22 cellular contexts compared by ENCODE assay signal in the genomic region with DNA sequence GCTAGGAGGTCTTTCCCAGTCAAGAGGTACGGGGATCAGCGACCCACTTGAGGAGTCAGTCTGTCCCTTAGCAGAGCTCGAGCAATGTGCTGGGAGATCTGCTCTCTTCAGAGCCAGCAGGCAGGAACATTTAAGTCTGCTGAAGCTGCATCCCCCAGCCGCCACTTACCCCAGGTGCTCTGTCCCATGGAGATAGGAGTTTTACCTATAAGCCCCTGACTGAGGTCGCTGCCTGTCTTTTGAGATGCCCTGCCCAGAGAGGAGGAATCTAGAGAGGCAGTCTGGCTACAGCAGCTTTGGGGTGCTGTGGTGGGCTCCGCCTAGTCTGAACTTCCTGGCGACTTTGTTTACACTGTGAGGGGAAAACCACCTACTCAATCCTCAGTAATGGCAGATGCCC.
A peak's percentile ranks its signal among the peaks of the same experiment; 100 is the strongest.
DNase-seq lines count a peak whose midpoint lies in the region; ATAC-seq lines count a peak whose summit lies in the region.
"Had no signal": no experiment of that assay in that cellular context is flagged by ENCODE, and none has a peak within 500 bp of the region (broad histone marks: within the 10 kb centered on the region; RNA-seq: fewer than 3 reads in every experiment).

No MANE protein-coding gene starts in this region.

- no peaks in the 10 kb centered on the region for H3K36me3 ChIP-seq in aorta (ENCODE audit: control insufficient read depth in 1 of 2, insufficient read depth in 2 of 2, low read length in 1 of 2)
- H3K36me3 ChIP-seq: BE2C, BLaER1 had no signal

- intact Hi-C loops in aorta (cut with DNase I), result no loop called here

- H3K9me3 ChIP-seq in aorta (ENCODE audit: control insufficient read depth, low read length), result peaks cover 4% of the 10 kb centered on the region
- H3K9me3 ChIP-seq: BE2C, BLaER1 had no signal

- ATAC-seq in aorta (ENCODE audit: low FRiP score), result no peak
- ATAC-seq: GM12878 had no signal

- no peaks in the 10 kb centered on the region for H3K27me3 ChIP-seq in aorta (ENCODE audit: control insufficient read depth in 1 of 2, insufficient read depth in 2 of 2, low read length in 1 of 2)
- H3K27me3 ChIP-seq: BE2C, BLaER1 had no signal

- 93 to 95% methylated on average over 7 of the region's 7 CpGs for WGBS in aorta, 2 donors

- no peak overlapping the region for H3K4me3 ChIP-seq in aorta (ENCODE audit: low read length in 2 of 2)
- H3K4me3 ChIP-seq: BLaER1, GM12878 had no signal

- no peaks in the 10 kb centered on the region for H3K4me1 ChIP-seq in aorta (ENCODE audit: control insufficient read depth in 1 of 2, insufficient read depth in 2 of 2, low read length in 2 of 2)
- H3K4me1 ChIP-seq: BE2C, BLaER1 had no signal

- H3K27ac ChIP-seq in aorta (ENCODE audit: low read depth in 1 of 2, low read length in 2 of 2), result no peak overlapping the region
- H3K27ac ChIP-seq: BLaER1 had no signal

- DNase-seq in NCI-H2171 treated with DMSO at 0.1 percent for 48 hours (lab: John Stamatoyannopoulos, UW), result peak; percentile 8
- no peak for DNase-seq in NCI-H2171 (lab: John Stamatoyannopoulos, UW)
- peak; percentile 77 to 90 for DNase-seq in NCI-H524 (lab: John Stamatoyannopoulos, UW)
- peak; percentile 42 for DNase-seq in NCI-H524 treated with DMSO at 0.1 percent for 48 hours (lab: John Stamatoyannopoulos, UW)
- no peak for DNase-seq in aorta
- DNase-seq in stimulated activated naive CD4-positive, alpha-beta T cell (lab: John Stamatoyannopoulos, UW), result no peak
- DNase-seq: 8988T; ACHN; BE2C; C1 segment of cervical spinal cord; CD4-positive, alpha-beta memory T cell; CD4-positive, CD25-positive, alpha-beta regulatory T cell; CD8-positive, alpha-beta memory T cell; COR-L47; DMS 273 treated with DMSO at 0.1 percent for 48 hours; DMS153; DMS79; DND-41; EL; GDM1 had no signal

Comparison
In these comparisons a context has a peak if more than half of its experiments do, and no peak if none do; other contexts are left out.
1. DNase-seq: peak in NCI-H2171 treated with DMSO at 0.1 percent for 48 hours (single experiment), NCI-H524 (2 of 2) and NCI-H524 treated with DMSO at 0.1 percent for 48 hours (single experiment); none in NCI-H2171 (single experiment), aorta (0 of 2) and stimulated activated naive CD4-positive, alpha-beta T cell (0 of 6).